In genomic region chr1:39214021-39214713, GRCh38 we compare ENCODE assay signal across 9 cellular contexts. TPM values are rescaled to one million over a fixed set of nuclear protein-coding genes. Genes with fewer than 3 reads are reported as not detected.
DNase-seq lines count a peak whose midpoint lies in the region; ATAC-seq and TF ChIP-seq lines count a peak whose summit lies in the region.
"Had no signal": no experiment of that assay in that cellular context is flagged by ENCODE, and none has a peak within 500 bp of the region (broad histone marks: within the 10 kb centered on the region; RNA-seq: fewer than 3 reads in every experiment).

No MANE protein-coding gene starts in this region.

- H3K36me3 ChIP-seq in lung (ENCODE audit: control insufficient read depth in 2 of 2, insufficient read depth in 2 of 2, low read length in 2 of 2) (no peaks in the 10 kb centered on the region), tibial artery (no peaks in the 10 kb centered on the region)

- 30 to 46% methylated on average over 7 of the region's 7 CpGs for WGBS in lung, 2 donors

- H3K4me1 Mint-ChIP-seq in activated T-cell treated with anti-CD3 and anti-CD28 coated beads, Interleukin-2, amount 50 U/mL, for 24 hours (ENCODE audit: low read depth): peaks cover 64% of the 10 kb centered on the region

- H3K27ac Mint-ChIP-seq in activated T-cell treated with anti-CD3 and anti-CD28 coated beads, Interleukin-2, amount 50 U/mL, for 24 hours: peak overlapping the region; percentile 94

- no peak overlapping the region for H3K4me3 Mint-ChIP-seq in activated T-cell treated with anti-CD3 and anti-CD28 coated beads, Interleukin-2, amount 50 U/mL, for 24 hours

- TF ChIP-seq CTCF in lung (IDR thresholded peaks at IDR 0.05; ENCODE audit: control extremely low read depth, extremely low read depth): no peak
- no peak for TF ChIP-seq CTCF in tibial artery (IDR thresholded peaks at IDR 0.05)

- H3K27me3 ChIP-seq in lung (ENCODE audit: control insufficient read depth, insufficient read depth) (no peaks in the 10 kb centered on the region), tibial artery (no peaks in the 10 kb centered on the region)

- no peaks in the 10 kb centered on the region for H3K9me3 ChIP-seq in lung (ENCODE audit: control insufficient read depth in 2 of 2, insufficient read depth in 1 of 2, low read length in 1 of 2)
- H3K9me3 ChIP-seq in tibial artery: no peaks in the 10 kb centered on the region

- peaks cover 32% of the 10 kb centered on the region for H3K36me3 Mint-ChIP-seq in activated T-cell treated with anti-CD3 and anti-CD28 coated beads, Interleukin-2, amount 50 U/mL, for 24 hours (ENCODE audit: low read depth)

- H3K4me1 ChIP-seq in lung (ENCODE audit: control insufficient read depth in 2 of 2, insufficient read depth in 2 of 2, low read length in 2 of 2): peaks cover 18 to 36% of the 10 kb centered on the region in 2 donors
- H3K4me1 ChIP-seq in tibial artery: peaks cover 0 to 97% (median 50%) of the 10 kb centered on the region in 4 donors

- peak; percentile 75 for ATAC-seq in lung (ENCODE audit: insufficient read depth, low FRiP score)
- no peak for ATAC-seq in HG02798 (IDR thresholded peaks at IDR 0.05; ENCODE audit: poor library complexity, unreplicated experiment)
- no peak for ATAC-seq in HG03565 (IDR thresholded peaks at IDR 0.05; ENCODE audit: unreplicated experiment)

- no peaks in the 10 kb centered on the region for H3K27me3 Mint-ChIP-seq in activated T-cell treated with anti-CD3 and anti-CD28 coated beads, Interleukin-2, amount 50 U/mL, for 24 hours

- H3K4me3 ChIP-seq in lung (no peak overlapping the region), tibial artery (peak overlapping the region in 1 of 2 donors; percentile 7)

- H3K9me3 Mint-ChIP-seq in activated T-cell treated with anti-CD3 and anti-CD28 coated beads, Interleukin-2, amount 50 U/mL, for 24 hours: no peaks in the 10 kb centered on the region

- no peak for DNase-seq in activated T-cell treated with anti-CD3 and anti-CD28 coated beads, Interleukin-2, amount 50 U/mL, for 24 hours
- no peak for DNase-seq in activated T-cell treated with anti-CD3 and anti-CD28 coated beads, Interleukin-2, amount 50 U/mL, for 1 hour
- DNase-seq in caudate nucleus (lab: John Stamatoyannopoulos, UW) (peak in 44 of 61 donors; percentile 20 to 79 (median 52)), lung (ENCODE audit: low spot score) (peak; percentile 49), tibial artery (no peak)
- DNase-seq in activated effector memory CD4-positive, alpha-beta T cell treated with anti-CD3 and anti-CD28 coated beads, Interleukin-2, amount 50 U/mL, for 16 hours: no peak

- H3K27ac ChIP-seq in caudate nucleus (ENCODE audit: low read depth, low read length) (peak overlapping the region; percentile 85), lung (ENCODE audit: low read depth in 1 of 2, low read length in 1 of 2) (peak overlapping the region; percentile 77 to 79), tibial artery (peak overlapping the region; percentile 59 to 72)
- H3K27ac ChIP-seq: C4-2B had no signal

- intact Hi-C loops in tibial artery (cut with DNase I; ENCODE audit: low total_unique reads): loop anchor here (5.0 kb wide), 1 partner anchor 43 kb away; no protein-coding TSS in a partner anchor

RNA-seq across cellular contexts. Expression of gene MACF1, which starts 9.7 kb away (rescaled TPM):
- total RNA-seq in lung: 100 to 1,000 TPM; 357 to 966 TPM
- 100 to 1,000 TPM in 1 of 2 donors, 10 to 100 TPM in 1; 69.1 to 109 TPM for polyA plus RNA-seq in lung

Comparison
In these comparisons a context has a peak if more than half of its experiments do, and no peak if none do; other contexts are left out.
1. DNase-seq: peak in caudate nucleus (44 of 61) and lung (single experiment); none in activated T-cell treated with anti-CD3 and anti-CD28 coated beads, Interleukin-2, amount 50 U/mL, for 24 hours (single experiment), activated T-cell treated with anti-CD3 and anti-CD28 coated beads, Interleukin-2, amount 50 U/mL, for 1 hour (single experiment), tibial artery (0 of 2) and activated effector memory CD4-positive, alpha-beta T cell treated with anti-CD3 and anti-CD28 coated beads, Interleukin-2, amount 50 U/mL, for 16 hours (single experiment).
2. Peak in every context shown above with its lines, with median percentiles within 50 percentile points of each other: H3K27ac ChIP-seq.